In the genomic region with DNA sequence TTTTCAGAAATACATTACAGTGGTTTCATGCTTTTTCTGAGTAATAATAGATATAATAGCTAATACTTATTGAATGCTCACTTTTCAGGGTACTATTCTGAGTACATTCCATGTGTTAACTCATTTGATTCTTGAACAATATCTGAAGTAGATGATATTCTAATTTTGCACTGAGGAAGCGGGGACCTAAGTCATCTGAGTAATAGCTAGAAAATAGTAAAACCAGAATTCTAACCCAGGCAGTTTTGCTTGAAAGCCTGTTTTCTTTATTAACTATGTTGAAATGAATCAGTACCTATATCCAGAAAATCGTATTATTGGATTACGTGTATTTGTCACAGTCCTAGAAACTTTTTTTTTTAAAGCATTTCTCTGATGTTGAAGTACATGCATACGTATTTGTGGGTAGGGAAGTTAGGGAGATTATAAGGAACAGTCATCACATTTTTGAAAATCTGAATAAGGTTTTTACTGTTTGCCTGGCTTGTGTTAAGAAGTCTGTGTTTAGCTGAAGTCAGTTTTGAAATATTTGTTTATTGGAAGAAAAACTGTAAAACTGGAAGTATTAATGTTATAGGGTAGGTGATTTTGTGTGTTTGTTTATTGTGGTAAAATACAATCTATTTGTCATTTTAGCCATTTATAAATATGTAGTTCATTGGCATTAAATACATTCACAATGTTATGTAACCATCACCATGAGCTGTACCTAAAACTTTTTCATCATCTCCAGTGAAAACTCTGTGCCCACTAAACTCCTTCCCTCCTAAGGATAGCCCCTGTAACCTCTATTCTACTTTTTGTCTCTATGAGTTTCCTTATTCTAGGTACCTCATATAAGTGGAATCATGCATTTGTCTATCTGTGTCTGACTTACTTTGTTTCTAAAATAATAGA, we compare ENCODE assay signal across 16 cellular contexts. TPM values are rescaled to one million over a fixed set of nuclear protein-coding genes. Genes with fewer than 3 reads are reported as not detected.
A peak's percentile ranks its signal among the peaks of the same experiment; 100 is the strongest.
DNase-seq lines count a peak whose midpoint lies in the region; ATAC-seq lines count a peak whose summit lies in the region.
"Had no signal": no experiment of that assay in that cellular context is flagged by ENCODE, and none has a peak within 500 bp of the region (broad histone marks: within the 10 kb centered on the region; RNA-seq: fewer than 3 reads in every experiment).

No MANE protein-coding gene starts in this region.

- no peaks in the 10 kb centered on the region for H3K27me3 Mint-ChIP-seq in activated T-cell treated with anti-CD3 and anti-CD28 coated beads, Interleukin-2, amount 50 U/mL, for 24 hours
- no peaks in the 10 kb centered on the region for H3K27me3 Mint-ChIP-seq in stimulated activated memory B cell treated with anti-CD40 and anti-IgM and Interleukin-4, amounts not matched to agents 10 μg/mL and 1 μg/mL and 100 μg/mL, for 72 hours
- H3K27me3 Mint-ChIP-seq: activated naive CD8-positive, alpha-beta T cell; type B pancreatic cell had no signal

- H2BK5ac ChIP-seq in mesendoderm (ENCODE audit: low read length): no peak overlapping the region

- no peak overlapping the region for H3K4ac ChIP-seq in mesendoderm (ENCODE audit: low read depth, low read length)

- no peaks in the 10 kb centered on the region for H3K4me1 ChIP-seq in mesendoderm (ENCODE audit: control insufficient read depth, low read depth, low read length)
- H3K4me1 ChIP-seq: A549, Caco-2, parathyroid adenoma had no signal

- no peak overlapping the region for H3K27ac ChIP-seq in mesendoderm (ENCODE audit: low read depth, low read length)
- H3K27ac ChIP-seq: A549, parathyroid adenoma had no signal

- H3K4me3 Mint-ChIP-seq in activated T-cell treated with anti-CD3 and anti-CD28 coated beads, Interleukin-2, amount 50 U/mL, for 24 hours: no peak overlapping the region
- H3K4me3 Mint-ChIP-seq in stimulated activated effector memory CD8-positive, alpha-beta T cell treated with anti-CD3 and anti-CD28 coated beads, Interleukin-12 subunit alpha, Interleukin-12 subunit beta, amount 100 ng/mL, for 72 hours: no peak overlapping the region
- no peak overlapping the region for H3K4me3 Mint-ChIP-seq in stimulated activated memory B cell treated with anti-CD40 and anti-IgM and Interleukin-4, amounts not matched to agents 10 μg/mL and 1 μg/mL and 100 μg/mL, for 72 hours
- H3K4me3 Mint-ChIP-seq: activated naive CD8-positive, alpha-beta T cell; type B pancreatic cell had no signal

- H3K36me3 Mint-ChIP-seq in activated T-cell treated with anti-CD3 and anti-CD28 coated beads, Interleukin-2, amount 50 U/mL, for 24 hours (ENCODE audit: low read depth): peaks cover 83% of the 10 kb centered on the region
- H3K36me3 Mint-ChIP-seq in stimulated activated effector memory CD8-positive, alpha-beta T cell treated with anti-CD3 and anti-CD28 coated beads, Interleukin-12 subunit alpha, Interleukin-12 subunit beta, amount 100 ng/mL, for 72 hours: peaks cover 97% of the 10 kb centered on the region
- peaks cover 46% of the 10 kb centered on the region for H3K36me3 Mint-ChIP-seq in stimulated activated memory B cell treated with anti-CD40 and anti-IgM and Interleukin-4, amounts not matched to agents 10 μg/mL and 1 μg/mL and 100 μg/mL, for 72 hours

- H3K36me3 ChIP-seq in mesendoderm (ENCODE audit: control insufficient read depth, insufficient read depth, low read length): no peaks in the 10 kb centered on the region

- no CpG with 5 or more reads among the region's 4 CpGs for WGBS in mesendoderm (ENCODE audit: extremely low coverage, insufficient coverage, low lambda C conversion rate)

- peaks cover 38% of the 10 kb centered on the region for H3K4me1 Mint-ChIP-seq in activated T-cell treated with anti-CD3 and anti-CD28 coated beads, Interleukin-2, amount 50 U/mL, for 24 hours (ENCODE audit: low read depth)
- H3K4me1 Mint-ChIP-seq in stimulated activated effector memory CD8-positive, alpha-beta T cell treated with anti-CD3 and anti-CD28 coated beads, Interleukin-12 subunit alpha, Interleukin-12 subunit beta, amount 100 ng/mL, for 72 hours: peaks cover 21% of the 10 kb centered on the region
- peaks cover 11% of the 10 kb centered on the region for H3K4me1 Mint-ChIP-seq in stimulated activated memory B cell treated with anti-CD40 and anti-IgM and Interleukin-4, amounts not matched to agents 10 μg/mL and 1 μg/mL and 100 μg/mL, for 72 hours

- DNase-seq in activated T-cell treated with anti-CD3 and anti-CD28 coated beads, Interleukin-2, amount 50 U/mL, for 24 hours: no peak
- DNase-seq in activated T-cell treated with anti-CD3 and anti-CD28 coated beads, Interleukin-2, amount 50 U/mL, for 1 hour: no peak
- no peak for DNase-seq in stimulated activated effector memory CD8-positive, alpha-beta T cell treated with anti-CD3 and anti-CD28 coated beads, Interleukin-12 subunit alpha, Interleukin-12 subunit beta, amount 100 ng/mL, for 72 hours (ENCODE audit: low spot score in 2 of 2)
- DNase-seq in activated gamma-delta T cell (lab: John Stamatoyannopoulos, UW): no peak
- DNase-seq in mesendoderm: no peak
- DNase-seq: activated CD4-positive, alpha-beta T cell treated with anti-CD3 and anti-CD28 coated beads, Interleukin-2, amount 50 U/mL, for 48 hours; Caco-2; NCI-H2227 treated with DMSO at 0.1 percent for 48 hours had no signal

- H3K18ac ChIP-seq in mesendoderm (ENCODE audit: low read length): no peak overlapping the region

- H2BK120ac ChIP-seq in mesendoderm (ENCODE audit: low read depth, low read length): no peak overlapping the region

- no peaks in the 10 kb centered on the region for H3K79me1 ChIP-seq in mesendoderm (ENCODE audit: low read length)

- H3K4me3 ChIP-seq in mesendoderm (ENCODE audit: low read length): no peak overlapping the region
- H3K4me3 ChIP-seq: A549 had no signal

- no peak overlapping the region for H4K5ac ChIP-seq in mesendoderm (ENCODE audit: low read length)

- H3K4me2 ChIP-seq in mesendoderm (ENCODE audit: low read length): no peak overlapping the region
- H3K4me2 ChIP-seq: A549 had no signal

- H3K23ac ChIP-seq in mesendoderm (ENCODE audit: low read length): no peak overlapping the region

- no peak overlapping the region for H3K56ac ChIP-seq in mesendoderm (ENCODE audit: low read length)

- ATAC-seq in GM21576 (IDR thresholded peaks at IDR 0.05; ENCODE audit: unreplicated experiment): peak; percentile 46
- peak; percentile 88 for ATAC-seq in HG03354 (IDR thresholded peaks at IDR 0.05; ENCODE audit: poor library complexity, severe bottlenecking, unreplicated experiment)
- peak; percentile 95 for ATAC-seq in stimulated activated effector memory CD8-positive, alpha-beta T cell treated with anti-CD3 and anti-CD28 coated beads, Interleukin-12 subunit alpha, Interleukin-12 subunit beta, amount 100 ng/mL, for 72 hours
- no peak for ATAC-seq in stimulated activated memory B cell treated with anti-CD40 and anti-IgM and Interleukin-4, amounts not matched to agents 10 μg/mL and 1 μg/mL and 100 μg/mL, for 72 hours
- ATAC-seq: A549, Panc1 had no signal

- no peaks in the 10 kb centered on the region for H3K79me2 ChIP-seq in mesendoderm (ENCODE audit: control insufficient read depth, insufficient read depth, low read length)
- H3K79me2 ChIP-seq: parathyroid adenoma had no signal

- no peaks in the 10 kb centered on the region for H3K9me3 Mint-ChIP-seq in activated T-cell treated with anti-CD3 and anti-CD28 coated beads, Interleukin-2, amount 50 U/mL, for 24 hours
- H3K9me3 Mint-ChIP-seq in stimulated activated effector memory CD8-positive, alpha-beta T cell treated with anti-CD3 and anti-CD28 coated beads, Interleukin-12 subunit alpha, Interleukin-12 subunit beta, amount 100 ng/mL, for 72 hours: no peaks in the 10 kb centered on the region
- no peaks in the 10 kb centered on the region for H3K9me3 Mint-ChIP-seq in stimulated activated memory B cell treated with anti-CD40 and anti-IgM and Interleukin-4, amounts not matched to agents 10 μg/mL and 1 μg/mL and 100 μg/mL, for 72 hours
- H3K9me3 Mint-ChIP-seq: type B pancreatic cell had no signal

- no peak overlapping the region for H2AK5ac ChIP-seq in mesendoderm (ENCODE audit: low read length)

- H3K27me3 ChIP-seq in mesendoderm (ENCODE audit: insufficient read depth, low read length, poor library complexity): no peaks in the 10 kb centered on the region

- no peak overlapping the region for H4K8ac ChIP-seq in mesendoderm (ENCODE audit: low read depth, low read length)

- H3K9ac ChIP-seq in mesendoderm (ENCODE audit: low read length): no peak overlapping the region
- H3K9ac ChIP-seq: parathyroid adenoma had no signal

- H2BK15ac ChIP-seq in mesendoderm (replicated peaks; ENCODE audit: low read depth): no peak overlapping the region

- peak overlapping the region; percentile 59 for H3K27ac Mint-ChIP-seq in activated T-cell treated with anti-CD3 and anti-CD28 coated beads, Interleukin-2, amount 50 U/mL, for 24 hours
- no peak overlapping the region for H3K27ac Mint-ChIP-seq in stimulated activated effector memory CD8-positive, alpha-beta T cell treated with anti-CD3 and anti-CD28 coated beads, Interleukin-12 subunit alpha, Interleukin-12 subunit beta, amount 100 ng/mL, for 72 hours
- no peak overlapping the region for H3K27ac Mint-ChIP-seq in stimulated activated memory B cell treated with anti-CD40 and anti-IgM and Interleukin-4, amounts not matched to agents 10 μg/mL and 1 μg/mL and 100 μg/mL, for 72 hours
- H3K27ac Mint-ChIP-seq: type B pancreatic cell had no signal

RNA-seq across cellular contexts. Expression of gene FIP1L1, which starts 55.3 kb away (rescaled TPM):
- polyA plus RNA-seq in mesendoderm (2013, experiment 1 of 2): 88.7 TPM
- polyA plus RNA-seq in mesendoderm (2013, experiment 2 of 2): 88.0 TPM
